25 cellular contexts compared by ENCODE assay signal in genomic region chr2:222703866-222704265, GRCh38. TPM values are rescaled to one million over a fixed set of nuclear protein-coding genes. Genes with fewer than 3 reads are reported as not detected.
DNase-seq lines count a peak whose midpoint lies in the region; ATAC-seq and TF ChIP-seq lines count a peak whose summit lies in the region.
"Had no signal": no experiment of that assay in that cellular context is flagged by ENCODE, and none has a peak within 500 bp of the region (broad histone marks: within the 10 kb centered on the region; RNA-seq: fewer than 3 reads in every experiment).

No MANE protein-coding gene starts in this region.

- H3K27ac ChIP-seq in fibroblast of lung (ENCODE audit: insufficient read depth, low read length): peak overlapping the region; percentile 6
- H3K27ac ChIP-seq: foreskin keratinocyte, neural progenitor cell, upper lobe of left lung had no signal

- no peaks in the 10 kb centered on the region for H4K20me1 ChIP-seq in fibroblast of lung (ENCODE audit: control insufficient read depth, extremely low read depth, insufficient read depth, low read length)

- H3K27me3 ChIP-seq in adipocyte (replicated peaks; ENCODE audit: control insufficient read depth, insufficient read depth, low read length) (no peaks in the 10 kb centered on the region), fibroblast of lung (ENCODE audit: control insufficient read depth, insufficient read depth, low read length) (no peaks in the 10 kb centered on the region)
- H3K27me3 ChIP-seq: foreskin keratinocyte, neural progenitor cell, upper lobe of left lung had no signal

- H3K4me3 Mint-ChIP-seq in osteocyte (ENCODE audit: unreplicated experiment): no peak overlapping the region
- H3K4me3 Mint-ChIP-seq: activated naive CD4-positive, alpha-beta T cell treated with anti-CD3 and anti-CD28 coated beads, Interleukin-2, amount 50 U/mL, for 24 hours; CD8-positive, alpha-beta T cell; neural progenitor cell; stimulated activated effector memory CD8-positive, alpha-beta T cell treated with anti-CD3 and anti-CD28 coated beads, Interleukin-12 subunit alpha, Interleukin-12 subunit beta, amount 100 ng/mL, for 72 hours had no signal

- H2AFZ ChIP-seq in fibroblast of lung (ENCODE audit: low read length): no peak overlapping the region
- H2AFZ ChIP-seq: neural progenitor cell had no signal

- H3K4me3 ChIP-seq in adipocyte (ENCODE audit: low read length) (no peak overlapping the region), fibroblast of lung (replicated peaks in 1 of 4; ENCODE audit: control extremely low read depth in 1 of 4, insufficient read depth in 1 of 4, low read depth in 3 of 4, low read length in 4 of 4) (no peak overlapping the region)
- H3K4me3 ChIP-seq: neural progenitor cell, upper lobe of left lung had no signal

- TF ChIP-seq CTCF in fibroblast of lung (conservative IDR thresholded peaks at IDR 0.05 in 1 of 2, IDR thresholded peaks at IDR 0.05 in 1 of 2; ENCODE audit: low read depth in 1 of 2, low read length in 2 of 2) (no peak), osteocyte (IDR thresholded peaks at IDR 0.05) (no peak)

- H3K4me2 ChIP-seq in fibroblast of lung (ENCODE audit: extremely low read depth, insufficient read depth, low read length): peak overlapping the region; percentile 39
- H3K4me2 ChIP-seq: neural progenitor cell had no signal

- H3K27me3 Mint-ChIP-seq in osteocyte (ENCODE audit: unreplicated experiment): no peaks in the 10 kb centered on the region

- DNase-seq in ELR (ENCODE audit: low read depth): peak; percentile 79
- DNase-seq in adipocyte (ENCODE audit: low read depth): peak; percentile 81
- peak; percentile 73 to 80 for DNase-seq in fibroblast of lung (ENCODE audit: low read depth in 2 of 2)
- DNase-seq in osteocyte (ENCODE audit: extremely low spot score, unreplicated experiment): no peak
- no peak for DNase-seq in cerebellar cortex (ENCODE audit: low spot score)
- DNase-seq in GM19240 (ENCODE audit: insufficient read length, low spot score): no peak
- DNase-seq in NCI-H345 (lab: John Stamatoyannopoulos, UW): no peak
- DNase-seq: ACHN; activated T-cell treated with anti-CD3 and anti-CD28 coated beads, Interleukin-2, amount 50 U/mL, for 48 hours; CD8-positive, alpha-beta T cell; foreskin keratinocyte; KG1; NCI-H1105; NCI-H2171; OCI-M1; SHP77 treated with DMSO at 0.1 percent for 48 hours; upper lobe of left lung had no signal

- peaks cover 18% of the 10 kb centered on the region for H3K4me1 ChIP-seq in adipocyte (ENCODE audit: control insufficient read depth, insufficient read depth, low read length)
- H3K4me1 ChIP-seq in fibroblast of lung (ENCODE audit: control insufficient read depth, extremely low read depth, insufficient read depth, low read length): peaks cover 9% of the 10 kb centered on the region

- peaks cover 48% of the 10 kb centered on the region for H3K4me1 Mint-ChIP-seq in osteocyte (ENCODE audit: unreplicated experiment)

- ATAC-seq in HG02938 (IDR thresholded peaks at IDR 0.05; ENCODE audit: unreplicated experiment): no peak
- ATAC-seq: CD8-positive, alpha-beta T cell; foreskin keratinocyte; left lobe of liver; stimulated activated effector memory CD8-positive, alpha-beta T cell treated with anti-CD3 and anti-CD28 coated beads, Interleukin-12 subunit alpha, Interleukin-12 subunit beta, amount 100 ng/mL, for 72 hours had no signal

- H3K9me3 ChIP-seq in adipocyte (ENCODE audit: control insufficient read depth, low read length): no peaks in the 10 kb centered on the region
- no peaks in the 10 kb centered on the region for H3K9me3 ChIP-seq in fibroblast of lung (ENCODE audit: control insufficient read depth, insufficient read depth, low read depth, low read length)
- H3K9me3 ChIP-seq: upper lobe of left lung had no signal

- peak overlapping the region; percentile 66 for H3K27ac Mint-ChIP-seq in osteocyte (ENCODE audit: unreplicated experiment)
- H3K27ac Mint-ChIP-seq: activated naive CD4-positive, alpha-beta T cell treated with anti-CD3 and anti-CD28 coated beads, Interleukin-2, amount 50 U/mL, for 24 hours; CD8-positive, alpha-beta T cell; neural progenitor cell; stimulated activated effector memory CD8-positive, alpha-beta T cell treated with anti-CD3 and anti-CD28 coated beads, Interleukin-12 subunit alpha, Interleukin-12 subunit beta, amount 100 ng/mL, for 72 hours had no signal

- H3K36me3 Mint-ChIP-seq in osteocyte (ENCODE audit: unreplicated experiment): no peaks in the 10 kb centered on the region
- H3K36me3 Mint-ChIP-seq: activated naive CD4-positive, alpha-beta T cell treated with anti-CD3 and anti-CD28 coated beads, Interleukin-2, amount 50 U/mL, for 24 hours; CD8-positive, alpha-beta T cell; neural progenitor cell; stimulated activated effector memory CD8-positive, alpha-beta T cell treated with anti-CD3 and anti-CD28 coated beads, Interleukin-12 subunit alpha, Interleukin-12 subunit beta, amount 100 ng/mL, for 72 hours had no signal

- H3K9me3 Mint-ChIP-seq in osteocyte (ENCODE audit: unreplicated experiment): no peaks in the 10 kb centered on the region
- H3K9me3 Mint-ChIP-seq: activated naive CD4-positive, alpha-beta T cell treated with anti-CD3 and anti-CD28 coated beads, Interleukin-2, amount 50 U/mL, for 24 hours; CD8-positive, alpha-beta T cell; neural progenitor cell; stimulated activated effector memory CD8-positive, alpha-beta T cell treated with anti-CD3 and anti-CD28 coated beads, Interleukin-12 subunit alpha, Interleukin-12 subunit beta, amount 100 ng/mL, for 72 hours had no signal

- no peak overlapping the region for H3K9ac ChIP-seq in adipocyte (ENCODE audit: low read length)
- H3K9ac ChIP-seq in fibroblast of lung (ENCODE audit: insufficient read depth, low read length): no peak overlapping the region
- H3K9ac ChIP-seq: neural progenitor cell had no signal

- no peaks in the 10 kb centered on the region for H3K79me2 ChIP-seq in fibroblast of lung (ENCODE audit: control insufficient read depth, insufficient read depth, low read length)

- H3K36me3 ChIP-seq in adipocyte (ENCODE audit: control insufficient read depth, insufficient read depth, low read length, severe bottlenecking): peaks cover 41% of the 10 kb centered on the region
- no peaks in the 10 kb centered on the region for H3K36me3 ChIP-seq in fibroblast of lung (ENCODE audit: control insufficient read depth, insufficient read depth, low read length)
- H3K36me3 ChIP-seq: neural progenitor cell, upper lobe of left lung had no signal

RNA-seq across cellular contexts. Expression of gene MOGAT1, which starts 32.4 kb away (rescaled TPM):
- total RNA-seq in fibroblast of lung: not detected in 2 replicates
- not detected in 2 replicates for polyA plus RNA-seq in fibroblast of lung
- polyA plus RNA-seq in fibroblast of lung (2012): not detected in 2 replicates
- not detected in 2 replicates for polyA minus RNA-seq in fibroblast of lung (ENCODE audit: low replicate concordance)
- not detected in 2 replicates for total RNA-seq in osteocyte
- total RNA-seq: bronchial epithelial cell; CD8-positive, alpha-beta T cell; foreskin keratinocyte; renal cortical epithelial cell; T-helper 1 cell treated with Interleukin-12 subunit alpha and Interleukin-12 subunit beta and Interleukin-4 antibody, amounts not matched to agents 30 ng/mL and 1 ng/mL, for 36 hours had no signal
- polyA plus RNA-seq: foreskin keratinocyte had no signal

RNA-seq across cellular contexts. Expression of gene FARSB, which starts 48.0 kb away (rescaled TPM):
- total RNA-seq in fibroblast of lung (9.4 and 9.5 TPM in 2 replicates), osteocyte (15.7 and 15.8 TPM in 2 replicates)
- 34.8 and 50.4 TPM in 2 replicates for polyA plus RNA-seq in fibroblast of lung
- polyA plus RNA-seq in fibroblast of lung (2012): 23.6 and 35.3 TPM in 2 replicates
- polyA minus RNA-seq in fibroblast of lung (ENCODE audit: low replicate concordance): 4.9 and 9.1 TPM in 2 replicates

Comparison
In these comparisons a context has a peak if more than half of its experiments do, and no peak if none do; other contexts are left out.
1. DNase-seq: peak in ELR (single experiment), adipocyte (single experiment) and fibroblast of lung (2 of 2); none in osteocyte (single experiment), cerebellar cortex (single experiment), GM19240 (single experiment) and NCI-H345 (single experiment).